In the genomic region with DNA sequence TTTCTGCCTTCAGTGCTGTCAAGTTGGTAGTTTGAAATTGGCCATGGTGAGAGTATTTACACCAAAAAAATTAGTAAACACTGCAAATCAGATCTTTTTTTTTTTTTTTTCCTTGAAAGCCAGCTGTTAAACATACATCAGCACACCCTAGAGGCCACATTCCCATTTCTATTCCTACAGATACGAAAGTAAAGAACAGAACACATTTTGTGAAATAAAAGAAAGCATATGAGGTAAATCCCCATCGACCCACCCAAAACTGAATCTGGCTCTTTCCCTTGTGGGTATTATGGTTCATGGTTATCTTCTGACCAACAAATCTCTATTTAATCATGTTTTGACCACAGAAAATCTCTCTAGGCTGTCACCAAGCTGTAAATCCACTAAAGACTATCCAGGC, we compare ENCODE assay signal across 13 cellular contexts. TPM values are rescaled to one million over a fixed set of nuclear protein-coding genes. Genes with fewer than 3 reads are reported as not detected.
DNase-seq lines count a peak whose midpoint lies in the region; ATAC-seq and TF ChIP-seq lines count a peak whose summit lies in the region.
"Had no signal": no experiment of that assay in that cellular context is flagged by ENCODE, and none has a peak within 500 bp of the region (broad histone marks: within the 10 kb centered on the region; RNA-seq: fewer than 3 reads in every experiment).

No MANE protein-coding gene starts in this region.

- CTCF ChIA-PET in mammary epithelial cell (lab: Charles Lee; ENCODE audit: low non-redundant PET): no interaction called here
- CTCF ChIA-PET in activated CD4-positive, alpha-beta T cell treated with anti-CD3 and anti-CD28 coated beads, Interleukin-2, amount 10 ng/mL, durations not matched to agents 7 days and 5 days (lab: Charles Lee): interaction anchor here (0.9 kb wide), 1 partner anchor 17 kb away, joined by 4 read pairs; no protein-coding TSS in a partner anchor

- no peak for ATAC-seq in HG02571 (IDR thresholded peaks at IDR 0.05; ENCODE audit: unreplicated experiment)
- no peak for ATAC-seq in GM21717 (IDR thresholded peaks at IDR 0.05; ENCODE audit: unreplicated experiment)
- ATAC-seq: stimulated activated naive CD8-positive, alpha-beta T cell treated with anti-CD3 and anti-CD28 coated beads, Interleukin-15, Interleukin-2, amounts not matched to agents 100 U/mL and 50 U/mL, for 24 hours had no signal

- no peak overlapping the region for H2AFZ ChIP-seq in mammary epithelial cell (ENCODE audit: low read depth, low read length)
- H2AFZ ChIP-seq in hepatocyte: no peak overlapping the region

- H3K4me3 ChIP-seq in BE2C (ENCODE audit: low read depth, low read length): no peak overlapping the region
- no peak overlapping the region for H3K4me3 ChIP-seq in mammary epithelial cell (replicated peaks in 1 of 3; ENCODE audit: insufficient read depth in 1 of 3, low read depth in 2 of 3, low read length in 3 of 3)
- H3K4me3 ChIP-seq in hepatocyte: no peak overlapping the region
- H3K4me3 ChIP-seq: esophagus muscularis mucosa, HAP-1 had no signal

- H3K27ac Mint-ChIP-seq in activated CD4-positive, alpha-beta T cell treated with anti-CD3 and anti-CD28 coated beads, Interleukin-2, amount 10 ng/mL, durations not matched to agents 7 days and 5 days: no peak overlapping the region
- H3K27ac Mint-ChIP-seq: CD8-positive, alpha-beta memory T cell had no signal

- H4K20me1 ChIP-seq in mammary epithelial cell (ENCODE audit: insufficient read depth, low read length): no peaks in the 10 kb centered on the region
- no peaks in the 10 kb centered on the region for H4K20me1 ChIP-seq in hepatocyte (ENCODE audit: insufficient read depth, poor library complexity, severe bottlenecking)

- no peaks in the 10 kb centered on the region for H3K27me3 Mint-ChIP-seq in activated CD4-positive, alpha-beta T cell treated with anti-CD3 and anti-CD28 coated beads, Interleukin-2, amount 10 ng/mL, durations not matched to agents 7 days and 5 days
- H3K27me3 Mint-ChIP-seq: CD8-positive, alpha-beta memory T cell had no signal

- H3K27ac ChIP-seq in mammary epithelial cell (ENCODE audit: insufficient read depth, low read depth, low read length): no peak overlapping the region
- no peak overlapping the region for H3K27ac ChIP-seq in hepatocyte
- H3K27ac ChIP-seq: esophagus muscularis mucosa had no signal

- H3K36me3 Mint-ChIP-seq in activated CD4-positive, alpha-beta T cell treated with anti-CD3 and anti-CD28 coated beads, Interleukin-2, amount 10 ng/mL, durations not matched to agents 7 days and 5 days (ENCODE audit: low read depth): peaks cover 5% of the 10 kb centered on the region

- H3K4me3 Mint-ChIP-seq in activated CD4-positive, alpha-beta T cell treated with anti-CD3 and anti-CD28 coated beads, Interleukin-2, amount 10 ng/mL, durations not matched to agents 7 days and 5 days: no peak overlapping the region
- H3K4me3 Mint-ChIP-seq: CD8-positive, alpha-beta memory T cell had no signal

- H3K4me1 ChIP-seq in BE2C (no peaks in the 10 kb centered on the region), mammary epithelial cell (ENCODE audit: insufficient read depth, low read length) (no peaks in the 10 kb centered on the region), hepatocyte (ENCODE audit: insufficient read depth) (no peaks in the 10 kb centered on the region)
- H3K4me1 ChIP-seq: esophagus muscularis mucosa, HAP-1 had no signal

- POLR2A ChIA-PET in activated CD4-positive, alpha-beta T cell treated with anti-CD3 and anti-CD28 coated beads, Interleukin-2, amount 10 ng/mL, durations not matched to agents 7 days and 5 days (lab: Charles Lee): no interaction called here

- dilution Hi-C loops in mammary epithelial cell (cut with HindIII; ENCODE audit: low sequenced_read_pairs): no loop called here

- H3K27me3 ChIP-seq in BE2C (no peaks in the 10 kb centered on the region), mammary epithelial cell (ENCODE audit: insufficient read depth, low read length) (no peaks in the 10 kb centered on the region), hepatocyte (no peaks in the 10 kb centered on the region)
- H3K27me3 ChIP-seq: esophagus muscularis mucosa had no signal

- H3K9me3 Mint-ChIP-seq in activated CD4-positive, alpha-beta T cell treated with anti-CD3 and anti-CD28 coated beads, Interleukin-2, amount 10 ng/mL, durations not matched to agents 7 days and 5 days: no peaks in the 10 kb centered on the region
- H3K9me3 Mint-ChIP-seq: CD8-positive, alpha-beta memory T cell had no signal

- H3K9ac ChIP-seq in mammary epithelial cell (ENCODE audit: insufficient read depth, low read length): no peak overlapping the region

- intact Hi-C loops in mammary epithelial cell (cut with micrococcal nuclease): loop anchor here (5.0 kb wide), 1 partner anchor 82 kb away; no protein-coding TSS in a partner anchor

- 90% methylated on average over 2 of the region's 2 CpGs for WGBS in mammary epithelial cell (ENCODE audit: low coverage, missing lambda C conversion rate)
- 50% methylated on average over 2 of the region's 2 CpGs for WGBS in hepatocyte (ENCODE audit: low lambda C conversion rate, missing lambda C conversion rate)

- H3K79me2 ChIP-seq in mammary epithelial cell (ENCODE audit: insufficient read depth, low read length) (no peaks in the 10 kb centered on the region), hepatocyte (no peaks in the 10 kb centered on the region)

- in situ Hi-C loops in KBM-7 (cut with MboI; ENCODE audit: low pct_unique_long_range_greater_than_20kb, low sequenced_read_pairs) (no loop called here), mammary epithelial cell (cut with MboI; ENCODE audit: low sequenced_read_pairs in 2 of 2) (no loop called here)

- DNase-seq in BE2C: no peak
- peak; percentile 16 for DNase-seq in KBM-7
- DNase-seq in mammary epithelial cell: no peak
- DNase-seq in hepatocyte (ENCODE audit: low spot score): no peak
- DNase-seq in activated CD4-positive, alpha-beta T cell treated with anti-CD3 and anti-CD28 coated beads, Interleukin-2, amount 10 ng/mL, durations not matched to agents 7 days and 5 days: no peak
- no peak for DNase-seq in activated CD4-positive, alpha-beta T cell treated with anti-CD3 and anti-CD28 coated beads for 1 hour
- DNase-seq: activated T-cell treated with anti-CD3 and anti-CD28 coated beads for 4 hours; CD8-positive, alpha-beta memory T cell; stimulated activated naive CD8-positive, alpha-beta T cell treated with anti-CD3 and anti-CD28 coated beads, Interleukin-15, Interleukin-2, amounts not matched to agents 100 U/mL and 50 U/mL, for 24 hours had no signal

- H3K9me2 ChIP-seq in hepatocyte (replicated peaks; ENCODE audit: insufficient read depth): no peaks in the 10 kb centered on the region

- TF ChIP-seq CTCF in BE2C (IDR thresholded peaks at IDR 0.05; ENCODE audit: low read depth, low read length): 0 out of 2 replicates have a peak, but pooled peaks have one; percentile 9
- TF ChIP-seq CTCF in mammary epithelial cell (conservative IDR thresholded peaks at IDR 0.05 in 1 of 2, IDR thresholded peaks at IDR 0.05 in 1 of 2; ENCODE audit: extremely low read depth in 1 of 2, insufficient read depth in 1 of 2, low read depth in 1 of 2, low read length in 2 of 2): peak; percentile 3 to 31
- TF ChIP-seq CTCF in hepatocyte (IDR thresholded peaks at IDR 0.05; ENCODE audit: poor library complexity): peak; percentile 21

- H3K9me3 ChIP-seq in BE2C (no peaks in the 10 kb centered on the region), mammary epithelial cell (replicated peaks; ENCODE audit: insufficient read depth, low read length) (no peaks in the 10 kb centered on the region), hepatocyte (ENCODE audit: low read depth) (no peaks in the 10 kb centered on the region)
- H3K9me3 ChIP-seq: esophagus muscularis mucosa, HAP-1 had no signal

- no peaks in the 10 kb centered on the region for H3K36me3 ChIP-seq in BE2C
- H3K36me3 ChIP-seq in mammary epithelial cell (ENCODE audit: insufficient read depth, low read length): peaks cover 8% of the 10 kb centered on the region
- no peaks in the 10 kb centered on the region for H3K36me3 ChIP-seq in hepatocyte (replicated peaks; ENCODE audit: insufficient read depth, low read depth)
- H3K36me3 ChIP-seq: HAP-1 had no signal

- BruUV-seq in mammary epithelial cell (replicated peaks; lab: Mats Ljungman, UMichigan): no TSS peak

- H3K4me1 Mint-ChIP-seq in activated CD4-positive, alpha-beta T cell treated with anti-CD3 and anti-CD28 coated beads, Interleukin-2, amount 10 ng/mL, durations not matched to agents 7 days and 5 days: peaks cover 2% of the 10 kb centered on the region
- H3K4me1 Mint-ChIP-seq: CD8-positive, alpha-beta memory T cell had no signal

- H3K4me2 ChIP-seq in mammary epithelial cell (ENCODE audit: insufficient read depth, low read depth, low read length) (no peak overlapping the region), hepatocyte (no peak overlapping the region)

RNA-seq across cellular contexts. Expression of gene AP1AR, which starts 41.8 kb away (rescaled TPM):
- polyA plus RNA-seq in BE2C (2012; ENCODE audit: insufficient read depth, insufficient read length, low read depth): 9.4 TPM
- total RNA-seq in mammary epithelial cell: 10 to 100 TPM; 24.6 to 27.3 TPM
- polyA plus RNA-seq in mammary epithelial cell: 6.7 TPM
- polyA minus RNA-seq in mammary epithelial cell: 3.7 TPM
- total RNA-seq in hepatocyte: 36.8 and 48.1 TPM in 2 replicates
- 19.4 and 22.6 TPM in 2 replicates for polyA plus RNA-seq in hepatocyte
- total RNA-seq in activated CD4-positive, alpha-beta T cell treated with anti-CD3 and anti-CD28 coated beads, Interleukin-2, amount 10 ng/mL, durations not matched to agents 7 days and 5 days: 10 to 100 TPM in 1 of 2 experiments, 1 to 10 TPM in 1; 10.0 to 10.5 TPM

RNA-seq across cellular contexts. Expression of gene FAM241A, which starts 44.5 kb away (rescaled TPM):
- polyA plus RNA-seq in BE2C (2012; ENCODE audit: insufficient read depth, insufficient read length, low read depth): 0.08 TPM
- total RNA-seq in mammary epithelial cell (1 to 10 TPM; 5.5 to 8.1 TPM), hepatocyte (2.0 and 3.2 TPM in 2 replicates)
- polyA plus RNA-seq in mammary epithelial cell (2.1 TPM), hepatocyte (2.3 and 2.9 TPM in 2 replicates)
- 0.98 TPM for polyA minus RNA-seq in mammary epithelial cell
- 1 to 10 TPM; 1.2 to 1.5 TPM for total RNA-seq in activated CD4-positive, alpha-beta T cell treated with anti-CD3 and anti-CD28 coated beads, Interleukin-2, amount 10 ng/mL, durations not matched to agents 7 days and 5 days
